ENCODE assay signal across 8 cellular contexts in genomic region chr9:135905380-135906282, GRCh38. TPM values are rescaled to one million over a fixed set of nuclear protein-coding genes. Genes with fewer than 3 reads are reported as not detected.
DNase-seq lines count a peak whose midpoint lies in the region; ATAC-seq and TF ChIP-seq lines count a peak whose summit lies in the region.

No MANE protein-coding gene starts in this region.

- no peaks in the 10 kb centered on the region for H3K9me3 ChIP-seq in SJSA1 (replicated peaks)
- H3K9me3 ChIP-seq in ascending aorta: no peaks in the 10 kb centered on the region
- no peaks in the 10 kb centered on the region for H3K9me3 ChIP-seq in liver (ENCODE audit: control insufficient read depth in 4 of 4, low read length in 3 of 4)

- peak overlapping the region in 1 of 2 donors; percentile 65 for H3K9ac ChIP-seq in liver (ENCODE audit: low read depth in 1 of 2, low read length in 2 of 2)

- DNase-seq in GM12864 (ENCODE audit: low read depth) (no peak), SJSA1 (ENCODE audit: low read depth in 1 of 2, low spot score in 2 of 2) (no peak), ascending aorta (ENCODE audit: low spot score in 2 of 2) (no peak), NCI-H524 (lab: John Stamatoyannopoulos, UW) (no peak), NCI-H1694 treated with DMSO at 0.1 percent for 48 hours (lab: John Stamatoyannopoulos, UW) (no peak)
- DNase-seq in stimulated activated CD4-positive, alpha-beta T cell treated with anti-CD3 and anti-CD28 coated beads, TNF-alpha, amount 100 ng/mL, for 4 hours (ENCODE audit: low read depth in 3 of 3): peak; percentile 35 to 61 (median 54)

- 69% methylated on average over 23 of the region's 23 CpGs for WGBS in liver

- no peak overlapping the region for H3K27ac ChIP-seq in SJSA1
- H3K27ac ChIP-seq in ascending aorta: peak overlapping the region; percentile 58 to 76
- peak overlapping the region; percentile 60 to 76 for H3K27ac ChIP-seq in liver (ENCODE audit: low read depth in 1 of 2, low read length in 2 of 2)

- TF ChIP-seq CTCF in GM12864 (IDR thresholded peaks at IDR 0.05; ENCODE audit: low read depth, low read length, missing control alignments): no peak
- no peak for TF ChIP-seq CTCF in ascending aorta (IDR thresholded peaks at IDR 0.05)
- no peak for TF ChIP-seq CTCF in liver (IDR thresholded peaks at IDR 0.05; ENCODE audit: low read depth, low read length, missing input control)

- no peaks in the 10 kb centered on the region for H3K27me3 ChIP-seq in SJSA1 (replicated peaks)
- H3K27me3 ChIP-seq in ascending aorta: no peaks in the 10 kb centered on the region
- H3K27me3 ChIP-seq in liver (ENCODE audit: control insufficient read depth in 4 of 4, insufficient read depth in 4 of 4, low read length in 3 of 4): no peaks in the 10 kb centered on the region

- H3K36me3 ChIP-seq in SJSA1: peaks cover 24% of the 10 kb centered on the region
- peaks cover 0 to 6% of the 10 kb centered on the region in 2 donors for H3K36me3 ChIP-seq in ascending aorta
- peaks cover 0 to 1% (median under 1%) of the 10 kb centered on the region in 4 donors for H3K36me3 ChIP-seq in liver (ENCODE audit: control insufficient read depth in 4 of 4, insufficient read depth in 3 of 4, low read depth in 1 of 4, low read length in 3 of 4)

- intact Hi-C loops in ascending aorta (cut with DNase I): loop anchor here (1.0 to 5.0 kb wide), 3 partner anchors 41 to 1578 kb away; partner anchors contain the start of genes RXRA and TMEM250

- ATAC-seq in HG03175 (IDR thresholded peaks at IDR 0.05; ENCODE audit: unreplicated experiment): no peak

- H3K4me1 ChIP-seq in SJSA1 (replicated peaks) (peaks cover 31% of the 10 kb centered on the region), ascending aorta (peaks cover 10 to 21% of the 10 kb centered on the region in 2 donors), liver (ENCODE audit: control insufficient read depth in 4 of 4, insufficient read depth in 4 of 4, low read length in 3 of 4) (peaks cover 8 to 30% (median 23%) of the 10 kb centered on the region in 4 donors)

- H3K4me3 ChIP-seq in GM12864 (ENCODE audit: low read depth, low read length) (peak overlapping the region; percentile 74; the same call in 1 of the 2 replicates), SJSA1 (peak overlapping the region; percentile 58), ascending aorta (peak overlapping the region; percentile 81 to 82), liver (ENCODE audit: low read depth in 1 of 3, low read length in 3 of 3) (peak overlapping the region; percentile 59 to 88 (median 59))

- TF ChIP-seq RAD21 in liver (IDR thresholded peaks at IDR 0.05): no peak

TF ChIP-seq in liver, 16 proteins besides CTCF, POLR2A, EP300 and RAD21:
- TF ChIP-seq ZBTB33 (IDR thresholded peaks at IDR 0.05): no peak
- TF ChIP-seq HNF4A (conservative IDR thresholded peaks at IDR 0.05): peak in 1 of 2 donors; percentile 5

RNA-seq across cellular contexts. Expression of gene CAMSAP1, which starts 1.7 kb away (rescaled TPM):
- 16.6 and 17.4 TPM in 2 replicates for total RNA-seq in SJSA1 (2014; rRNA removed; shearing (Covaris generic))
- total RNA-seq in ascending aorta (10.1 TPM), liver (1 to 10 TPM; 6.3 to 6.4 TPM)
- polyA plus RNA-seq in liver: 1 to 10 TPM in 1 of 2 donors, under 1 TPM in 1; 0.97 to 3.9 TPM

RNA-seq across cellular contexts. Expression of gene UBAC1, which starts 55.5 kb away (rescaled TPM):
- total RNA-seq in SJSA1 (2014; rRNA removed; shearing (Covaris generic)): 51.6 and 59.6 TPM in 2 replicates
- total RNA-seq in ascending aorta (31.0 TPM), liver (100 to 1,000 TPM in 1 of 2 donors, 10 to 100 TPM in 1; 16.4 to 115 TPM)
- 10 to 100 TPM; 16.2 to 16.4 TPM for polyA plus RNA-seq in liver

Comparison
In these comparisons a context has a peak if more than half of its experiments do, and no peak if none do; other contexts are left out.
1. DNase-seq: peak in stimulated activated CD4-positive, alpha-beta T cell treated with anti-CD3 and anti-CD28 coated beads, TNF-alpha, amount 100 ng/mL, for 4 hours (3 of 3); none in GM12864 (single experiment), SJSA1 (0 of 2), ascending aorta (0 of 2), NCI-H524 (0 of 2) and NCI-H1694 treated with DMSO at 0.1 percent for 48 hours (single experiment).
2. Peak in every context shown above with its lines, with median percentiles within 50 percentile points of each other: H3K4me3 ChIP-seq.